10 cellular contexts compared by ENCODE assay signal in genomic region chr6:10518461-10519216, GRCh38. TPM values are rescaled to one million over a fixed set of nuclear protein-coding genes. Genes with fewer than 3 reads are reported as not detected.
A peak's percentile ranks its signal among the peaks of the same experiment; 100 is the strongest.
DNase-seq lines count a peak whose midpoint lies in the region; ATAC-seq and TF ChIP-seq lines count a peak whose summit lies in the region.
"Had no signal": no experiment of that assay in that cellular context is flagged by ENCODE, and none has a peak within 500 bp of the region (broad histone marks: within the 10 kb centered on the region; RNA-seq: fewer than 3 reads in every experiment).

No MANE protein-coding gene starts in this region.

- in situ Hi-C loops in Caki2 (cut with HindIII; ENCODE audit: low pct_unique_long_range_greater_than_20kb, low sequenced_read_pairs) = no loop called here

- no peaks in the 10 kb centered on the region for H3K36me3 Mint-ChIP-seq in mesothelial cell of epicardium

- H3K27me3 ChIP-seq in breast epithelium (no peaks in the 10 kb centered on the region), tibial nerve (no peaks in the 10 kb centered on the region)

- H3K27ac ChIP-seq in breast epithelium (peak overlapping the region; percentile 70 to 84), tibial nerve (no peak overlapping the region)

- peak; percentile 65 for DNase-seq in Caki2 (ENCODE audit: low read depth)
- DNase-seq in NCI-H1048 (lab: John Stamatoyannopoulos, UW) = peak; percentile 55
- peak in 1 of 2 donors; percentile 46 for DNase-seq in breast epithelium (ENCODE audit: low spot score in 2 of 2)
- DNase-seq in mesothelial cell of epicardium (ENCODE audit: low spot score in 2 of 2, unreplicated experiment in 2 of 2) = no peak
- no peak for DNase-seq in T1000 (lab: John Stamatoyannopoulos, UW)
- no peak for DNase-seq in tibial nerve (ENCODE audit: low spot score in 2 of 2)
- DNase-seq: NCI-H1105 treated with DMSO at 0.1 percent for 48 hours had no signal

- peak overlapping the region in 1 of 3 donors; percentile 16 for H3K4me3 ChIP-seq in breast epithelium
- no peak overlapping the region for H3K4me3 ChIP-seq in tibial nerve

- H3K9me3 Mint-ChIP-seq in mesothelial cell of epicardium = no peaks in the 10 kb centered on the region
- H3K9me3 Mint-ChIP-seq: central memory CD8-positive, alpha-beta T cell had no signal

- no peaks in the 10 kb centered on the region for H3K27me3 Mint-ChIP-seq in mesothelial cell of epicardium (ENCODE audit: low read depth)
- H3K27me3 Mint-ChIP-seq: central memory CD8-positive, alpha-beta T cell had no signal

- H3K4me1 Mint-ChIP-seq in mesothelial cell of epicardium = peaks cover 41% of the 10 kb centered on the region
- H3K4me1 Mint-ChIP-seq: central memory CD8-positive, alpha-beta T cell had no signal

- intact Hi-C loops in breast epithelium (cut with DNase I; ENCODE audit: low total_unique reads) = no loop called here

- no peak for TF ChIP-seq CTCF in breast epithelium (IDR thresholded peaks at IDR 0.05)
- TF ChIP-seq CTCF in mesothelial cell of epicardium (IDR thresholded peaks at IDR 0.05; ENCODE audit: unreplicated experiment) = no peak
- no peak for TF ChIP-seq CTCF in tibial nerve (IDR thresholded peaks at IDR 0.05)

- H3K9me3 ChIP-seq in breast epithelium (no peaks in the 10 kb centered on the region), tibial nerve (no peaks in the 10 kb centered on the region)

- no peak for TF ChIP-seq EP300 in tibial nerve (IDR thresholded peaks at IDR 0.05)

- no peak for ATAC-seq in HG02981 (IDR thresholded peaks at IDR 0.05; ENCODE audit: unreplicated experiment)
- ATAC-seq in GM18502 (IDR thresholded peaks at IDR 0.05; ENCODE audit: poor library complexity, unreplicated experiment) = no peak

- no peak overlapping the region for H3K4me3 Mint-ChIP-seq in mesothelial cell of epicardium
- H3K4me3 Mint-ChIP-seq: central memory CD8-positive, alpha-beta T cell had no signal

- no peaks in the 10 kb centered on the region for H3K4me1 ChIP-seq in breast epithelium
- no peaks in the 10 kb centered on the region for H3K4me1 ChIP-seq in tibial nerve

- WGBS in tibial nerve, 2 donors = 69 to 73% methylated on average over 7 of the region's 7 CpGs

- peak overlapping the region; percentile 99 for H3K27ac Mint-ChIP-seq in mesothelial cell of epicardium

- H3K36me3 ChIP-seq in breast epithelium (no peaks in the 10 kb centered on the region), tibial nerve (no peaks in the 10 kb centered on the region)

- TF ChIP-seq POLR2A in breast epithelium (IDR thresholded peaks at IDR 0.05) (no peak), tibial nerve (IDR thresholded peaks at IDR 0.05) (no peak)

RNA-seq across cellular contexts. Expression of gene GCNT2, which starts 2.5 kb away (rescaled TPM):
- total RNA-seq in Caki2 (2014; rRNA removed; shearing (Covaris generic); ENCODE audit: low replicate concordance) = 43.9 and 54.9 TPM in 2 replicates
- total RNA-seq in breast epithelium (10 to 100 TPM in 2 of 3 donors, 1 to 10 TPM in 1; 1.4 to 22.0 (median 13.4) TPM), mesothelial cell of epicardium (29.3 to 35.0 TPM (median 32.2 TPM) in 3 replicates), tibial nerve (1 to 10 TPM in 3 of 4 donors, under 1 TPM in 1; 0.78 to 3.5 (median 2.5) TPM)

Comparison
In these comparisons a context has a peak if more than half of its experiments do, and no peak if none do; other contexts are left out.
1. DNase-seq: peak in Caki2 (single experiment) and NCI-H1048 (single experiment); none in mesothelial cell of epicardium (0 of 2), T1000 (single experiment) and tibial nerve (0 of 2).
2. H3K27ac ChIP-seq: peak in breast epithelium (2 of 2); none in tibial nerve (0 of 4).